In genomic region chr2:44168684-44169154, GRCh38 we compare ENCODE assay signal across 1 cellular context.
TF ChIP-seq lines count a peak whose summit lies in the region.

PPM1B (plus strand) TSS chr2:44168875; CDS start chr2:44201200, 32,325 bp downstream.

TF ChIP-seq in HepG2, 621 proteins besides CTCF, POLR2A, EP300 and RAD21 (continued from another document):
- TF ChIP-seq KLF16 (CRISPR knock-in tag; IDR thresholded peaks at IDR 0.05) (0 out of 4 replicates have a peak, but pooled peaks of 1 of the 2 experiments have one; percentile 20), ZBTB8A (CRISPR knock-in tag; IDR thresholded peaks at IDR 0.05; ENCODE audit: borderline replicate concordance, low read depth) (no peak), MEF2D (CRISPR knock-in tag; IDR thresholded peaks at IDR 0.05) (no peak), ZFX (CRISPR knock-in tag; IDR thresholded peaks at IDR 0.05; ENCODE audit: low read depth) (peak; percentile 93), ZNF768 (CRISPR knock-in tag; IDR thresholded peaks at IDR 0.05) (peak; percentile 58; the same call in 1 of the 2 replicates), RFX5 (IDR thresholded peaks at IDR 0.05; ENCODE audit: low read depth, low read length) (no peak), STAG1 (CRISPR knock-in tag; IDR thresholded peaks at IDR 0.05) (no peak), NFRKB (IDR thresholded peaks at IDR 0.05) (peak; percentile 63; the same call in 1 of the 2 replicates), HNRNPLL (IDR thresholded peaks at IDR 0.05; ENCODE audit: low read depth, low read length, poor library complexity, severe bottlenecking) (no peak), ZC3H4 (CRISPR knock-in tag; IDR thresholded peaks at IDR 0.05; ENCODE audit: borderline replicate concordance) (no peak)
- TF ChIP-seq, protein P1, sequence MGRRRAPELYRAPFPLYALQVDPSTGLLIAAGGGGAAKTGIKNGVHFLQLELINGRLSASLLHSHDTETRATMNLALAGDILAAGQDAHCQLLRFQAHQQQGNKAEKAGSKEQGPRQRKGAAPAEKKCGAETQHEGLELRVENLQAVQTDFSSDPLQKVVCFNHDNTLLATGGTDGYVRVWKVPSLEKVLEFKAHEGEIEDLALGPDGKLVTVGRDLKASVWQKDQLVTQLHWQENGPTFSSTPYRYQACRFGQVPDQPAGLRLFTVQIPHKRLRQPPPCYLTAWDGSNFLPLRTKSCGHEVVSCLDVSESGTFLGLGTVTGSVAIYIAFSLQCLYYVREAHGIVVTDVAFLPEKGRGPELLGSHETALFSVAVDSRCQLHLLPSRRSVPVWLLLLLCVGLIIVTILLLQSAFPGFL (CRISPR knock-in tag; IDR thresholded peaks at IDR 0.05) = no peak
TF ChIP-seq in HepG2: peak in this region for 162.
